10 cellular contexts compared by ENCODE assay signal in genomic region chr3:160169139-160169830, GRCh38.
DNase-seq lines count a peak whose midpoint lies in the region; ATAC-seq lines count a peak whose summit lies in the region.
"Had no signal": no experiment of that assay in that cellular context is flagged by ENCODE, and none has a peak within 500 bp of the region (broad histone marks: within the 10 kb centered on the region; RNA-seq: fewer than 3 reads in every experiment).

No MANE protein-coding gene starts in this region.

- peak; percentile 23 for DNase-seq in GOT3 (lab: John Stamatoyannopoulos, UW)
- peak; percentile 34 for DNase-seq in T1000 (lab: John Stamatoyannopoulos, UW)
- peak; percentile 9 for DNase-seq in fibroblast of the conjunctiva (ENCODE audit: low read depth)
- DNase-seq in smooth muscle cell of the brain vasculature (ENCODE audit: low read depth, low spot score), result peak; percentile 7
- DNase-seq in NK-92 treated with Interleukin-12 subunit alpha and Interleukin-12 subunit beta, amount 100 ng/mL, for 24 hours (lab: John Stamatoyannopoulos, UW), result no peak
- DNase-seq in posterior cingulate gyrus, result no peak
- DNase-seq: naive B cell, NCI-H1105 treated with DMSO at 0.1 percent for 48 hours, T-helper 9 cell had no signal

- intact Hi-C loops in posterior cingulate gyrus (cut with DNase I), result no loop called here

- ATAC-seq in GM21381 (IDR thresholded peaks at IDR 0.05; ENCODE audit: unreplicated experiment), result no peak

Comparison
In these comparisons a context has a peak if more than half of its experiments do, and no peak if none do; other contexts are left out.
1. DNase-seq: peak in GOT3 (single experiment), T1000 (single experiment), fibroblast of the conjunctiva (single experiment) and smooth muscle cell of the brain vasculature (single experiment); none in NK-92 treated with Interleukin-12 subunit alpha and Interleukin-12 subunit beta, amount 100 ng/mL, for 24 hours (single experiment) and posterior cingulate gyrus (0 of 10).